34 cellular contexts compared by ENCODE assay signal in the genomic region with DNA sequence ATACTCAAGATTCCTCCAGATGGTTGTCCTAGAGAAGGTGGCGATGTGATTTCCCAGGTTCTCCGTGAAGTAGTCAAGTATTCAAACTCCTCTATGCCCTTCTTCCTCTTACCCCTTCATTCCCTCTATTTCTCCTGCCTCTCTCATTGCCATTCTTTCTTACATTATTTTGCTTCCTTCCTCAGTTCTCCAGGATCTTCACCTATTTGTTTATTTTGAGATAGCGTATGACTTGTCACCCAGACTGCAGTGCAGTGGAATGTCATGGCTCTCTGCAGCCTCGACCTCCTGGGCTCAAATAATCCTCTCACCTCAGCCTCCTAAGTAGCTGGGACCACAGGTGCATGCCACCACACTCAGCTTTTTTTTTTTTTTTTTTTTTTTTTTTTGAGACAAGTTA. TPM values are rescaled to one million over a fixed set of nuclear protein-coding genes. Genes with fewer than 3 reads are reported as not detected.
DNase-seq lines count a peak whose midpoint lies in the region; ATAC-seq and TF ChIP-seq lines count a peak whose summit lies in the region.
"Had no signal": no experiment of that assay in that cellular context is flagged by ENCODE, and none has a peak within 500 bp of the region (broad histone marks: within the 10 kb centered on the region; RNA-seq: fewer than 3 reads in every experiment).

No MANE protein-coding gene starts in this region.

- no peak overlapping the region for H3K4me3 ChIP-seq in osteoblast (ENCODE audit: insufficient read depth, low read length)
- H3K4me3 ChIP-seq: lung, mucosa of descending colon had no signal

- ATAC-seq in HG02938 (IDR thresholded peaks at IDR 0.05; ENCODE audit: unreplicated experiment), result no peak
- ATAC-seq in T-cell (replicated peaks in 1 of 4), result no peak
- ATAC-seq: activated CD8-positive, alpha-beta T cell treated with anti-CD3 and anti-CD28 coated beads for 36 hours; heart right ventricle; mucosa of descending colon; natural killer cell treated with Interleukin-12 subunit alpha and Interleukin-12 subunit beta and Interleukin-15 and Interleukin-18, amount 100 ng/mL, for 72 hours; PC-3; sciatic nerve had no signal

- peaks cover 42% of the 10 kb centered on the region for H3K4me1 Mint-ChIP-seq in activated CD4-positive, alpha-beta T cell treated with anti-CD3 and anti-CD28 coated beads, Interleukin-2, amount 10 ng/mL, durations not matched to agents 24 days and 14 days
- peaks cover 51% of the 10 kb centered on the region for H3K4me1 Mint-ChIP-seq in activated T-helper 1 cell treated with anti-CD3 and anti-CD28 coated beads, Interleukin-12 subunit alpha, Interleukin-12 subunit beta, Interleukin-2, Interleukin-4 antibody, amounts not matched to agents 30 ng/mL and 10 ng/mL and 1 ng/mL, durations not matched to agents 14 hours and 24 hours and 36 hours (ENCODE audit: low read depth)
- peaks cover 13 to 22% (median 14%) of the 10 kb centered on the region in 3 donors for H3K4me1 Mint-ChIP-seq in T-cell

- H3K9me3 ChIP-seq in osteoblast (ENCODE audit: low read depth, low read length), result no peaks in the 10 kb centered on the region
- H3K9me3 ChIP-seq: A549, esophagus squamous epithelium, heart right ventricle, mucosa of descending colon had no signal

- no peak for DNase-seq in activated CD4-positive, alpha-beta T cell treated with anti-CD3 and anti-CD28 coated beads, Interleukin-2, amount 10 ng/mL, durations not matched to agents 24 days and 14 days
- DNase-seq in activated CD4-positive, alpha-beta T cell treated with anti-CD3 and anti-CD28 coated beads, Interleukin-2, amount 50 U/mL, for 4 hours, result no peak
- DNase-seq in activated T-helper 1 cell treated with anti-CD3 and anti-CD28 coated beads, Interleukin-12 subunit alpha, Interleukin-12 subunit beta, Interleukin-2, Interleukin-4 antibody, amounts not matched to agents 30 ng/mL and 10 ng/mL and 1 ng/mL, durations not matched to agents 14 hours and 24 hours and 36 hours (ENCODE audit: low spot score), result no peak
- DNase-seq in osteoblast (ENCODE audit: insufficient read length, low spot score, missing footprints), result peak; percentile 54
- DNase-seq in T-cell, result no peak
- DNase-seq: activated CD4-positive, CD25-positive, alpha-beta regulatory T cell; activated CD8-positive, alpha-beta T cell treated with anti-CD3 and anti-CD28 coated beads for 36 hours; activated effector memory CD4-positive, alpha-beta T cell treated with Interleukin-2 at 50 U/mL for 16 hours; activated naive CD8-positive, alpha-beta T cell treated with anti-CD3 and anti-CD28 coated beads, Interleukin-2, amount 10 ng/mL, durations not matched to agents 7 days and 5 days; AML-193; dermis blood vessel endothelial cell; DMS79; esophagus squamous epithelium; foreskin melanocyte; GDM1; heart right ventricle; NCI-H1048; NCI-H1694 treated with DMSO at 0.1 percent for 48 hours; NCI-H2171; NCI-H510A; NK-92 treated with Interleukin-12 subunit alpha and Interleukin-12 subunit beta, amount 100 ng/mL, for 24 hours; PC-3; Right ventricle myocardium superior; stimulated activated CD4-positive, alpha-beta T cell treated with anti-CD3 and anti-CD28 coated beads, Interleukin-12 subunit alpha, Interleukin-12 subunit beta, amount 100 ng/mL, for 4 hours; stimulated activated CD4-positive, alpha-beta T cell treated with anti-CD3 and anti-CD28 coated beads, Interleukin-4, amount 100 ng/mL, for 1 hour had no signal

- H3K79me2 ChIP-seq in osteoblast (ENCODE audit: insufficient read depth, low read length), result no peaks in the 10 kb centered on the region

- no peaks in the 10 kb centered on the region for H3K36me3 ChIP-seq in osteoblast (ENCODE audit: insufficient read depth, low read length)
- H3K36me3 ChIP-seq: esophagus squamous epithelium, heart right ventricle had no signal

- H3K27ac Mint-ChIP-seq in activated CD4-positive, alpha-beta T cell treated with anti-CD3 and anti-CD28 coated beads, Interleukin-2, amount 10 ng/mL, durations not matched to agents 24 days and 14 days, result peak overlapping the region; percentile 51
- H3K27ac Mint-ChIP-seq in activated T-helper 1 cell treated with anti-CD3 and anti-CD28 coated beads, Interleukin-12 subunit alpha, Interleukin-12 subunit beta, Interleukin-2, Interleukin-4 antibody, amounts not matched to agents 30 ng/mL and 10 ng/mL and 1 ng/mL, durations not matched to agents 14 hours and 24 hours and 36 hours, result peak overlapping the region; percentile 75
- no peak overlapping the region for H3K27ac Mint-ChIP-seq in T-cell
- H3K27ac Mint-ChIP-seq: activated CD8-positive, alpha-beta T cell treated with anti-CD3 and anti-CD28 coated beads for 36 hours; activated naive CD8-positive, alpha-beta T cell treated with anti-CD3 and anti-CD28 coated beads, Interleukin-2, amount 10 ng/mL, durations not matched to agents 7 days and 5 days; natural killer cell treated with Interleukin-12 subunit alpha and Interleukin-12 subunit beta and Interleukin-15 and Interleukin-18, amount 100 ng/mL, for 72 hours had no signal

- peaks cover 20% of the 10 kb centered on the region for H3K4me1 ChIP-seq in osteoblast (ENCODE audit: insufficient read depth, low read length)

- peaks cover 19% of the 10 kb centered on the region for H3K27me3 Mint-ChIP-seq in activated CD4-positive, alpha-beta T cell treated with anti-CD3 and anti-CD28 coated beads, Interleukin-2, amount 10 ng/mL, durations not matched to agents 24 days and 14 days
- H3K27me3 Mint-ChIP-seq in activated T-helper 1 cell treated with anti-CD3 and anti-CD28 coated beads, Interleukin-12 subunit alpha, Interleukin-12 subunit beta, Interleukin-2, Interleukin-4 antibody, amounts not matched to agents 30 ng/mL and 10 ng/mL and 1 ng/mL, durations not matched to agents 14 hours and 24 hours and 36 hours (ENCODE audit: insufficient read depth), result peaks cover 8% of the 10 kb centered on the region
- H3K27me3 Mint-ChIP-seq in T-cell, result peaks cover 12 to 27% of the 10 kb centered on the region in 2 donors

- no peak overlapping the region for H2AFZ ChIP-seq in osteoblast (ENCODE audit: low read length)

- TF ChIP-seq CTCF in osteoblast (IDR thresholded peaks at IDR 0.05; ENCODE audit: extremely low read depth, low read depth, low read length), result no peak

- peaks cover 4% of the 10 kb centered on the region for H3K36me3 Mint-ChIP-seq in activated CD4-positive, alpha-beta T cell treated with anti-CD3 and anti-CD28 coated beads, Interleukin-2, amount 10 ng/mL, durations not matched to agents 24 days and 14 days (ENCODE audit: low read depth)
- peaks cover 8% of the 10 kb centered on the region for H3K36me3 Mint-ChIP-seq in activated T-helper 1 cell treated with anti-CD3 and anti-CD28 coated beads, Interleukin-12 subunit alpha, Interleukin-12 subunit beta, Interleukin-2, Interleukin-4 antibody, amounts not matched to agents 30 ng/mL and 10 ng/mL and 1 ng/mL, durations not matched to agents 14 hours and 24 hours and 36 hours (ENCODE audit: low read depth)
- no peaks in the 10 kb centered on the region for H3K36me3 Mint-ChIP-seq in T-cell
- H3K36me3 Mint-ChIP-seq: natural killer cell treated with Interleukin-12 subunit alpha and Interleukin-12 subunit beta and Interleukin-15 and Interleukin-18, amount 100 ng/mL, for 72 hours; type B pancreatic cell had no signal

- CTCF ChIA-PET in T-cell (lab: Charles Lee), result interaction anchor here in 1 of 2 donors (0.6 kb wide), 2 partner anchors 28 to 1347 kb away, joined by 3 read pairs; no protein-coding TSS in a partner anchor

- peaks cover 4% of the 10 kb centered on the region for H3K9me3 Mint-ChIP-seq in activated CD4-positive, alpha-beta T cell treated with anti-CD3 and anti-CD28 coated beads, Interleukin-2, amount 10 ng/mL, durations not matched to agents 24 days and 14 days
- peaks cover 4% of the 10 kb centered on the region for H3K9me3 Mint-ChIP-seq in activated T-helper 1 cell treated with anti-CD3 and anti-CD28 coated beads, Interleukin-12 subunit alpha, Interleukin-12 subunit beta, Interleukin-2, Interleukin-4 antibody, amounts not matched to agents 30 ng/mL and 10 ng/mL and 1 ng/mL, durations not matched to agents 14 hours and 24 hours and 36 hours
- no peaks in the 10 kb centered on the region for H3K9me3 Mint-ChIP-seq in T-cell
- H3K9me3 Mint-ChIP-seq: activated CD8-positive, alpha-beta T cell treated with anti-CD3 and anti-CD28 coated beads for 36 hours; activated naive CD8-positive, alpha-beta T cell treated with anti-CD3 and anti-CD28 coated beads, Interleukin-2, amount 10 ng/mL, durations not matched to agents 7 days and 5 days; central memory CD8-positive, alpha-beta T cell; IgD-negative memory B cell; natural killer cell treated with Interleukin-12 subunit alpha and Interleukin-12 subunit beta and Interleukin-15 and Interleukin-18, amount 100 ng/mL, for 72 hours; type B pancreatic cell had no signal

- POLR2A ChIA-PET in T-cell (lab: Charles Lee), result no interaction called here

- peaks cover 30% of the 10 kb centered on the region for H3K27me3 ChIP-seq in osteoblast (ENCODE audit: insufficient read depth, low read length)

- no peak overlapping the region for H3K27ac ChIP-seq in osteoblast (ENCODE audit: low read depth, low read length)
- H3K27ac ChIP-seq: heart right ventricle had no signal

- H3K4me2 ChIP-seq in osteoblast (ENCODE audit: insufficient read depth, low read length), result no peak overlapping the region

- peak overlapping the region; percentile 25 for H3K4me3 Mint-ChIP-seq in activated CD4-positive, alpha-beta T cell treated with anti-CD3 and anti-CD28 coated beads, Interleukin-2, amount 10 ng/mL, durations not matched to agents 24 days and 14 days
- H3K4me3 Mint-ChIP-seq in activated T-helper 1 cell treated with anti-CD3 and anti-CD28 coated beads, Interleukin-12 subunit alpha, Interleukin-12 subunit beta, Interleukin-2, Interleukin-4 antibody, amounts not matched to agents 30 ng/mL and 10 ng/mL and 1 ng/mL, durations not matched to agents 14 hours and 24 hours and 36 hours, result peak overlapping the region; percentile 4
- H3K4me3 Mint-ChIP-seq in T-cell, result no peak overlapping the region

- H4K20me1 ChIP-seq in osteoblast (ENCODE audit: insufficient read depth, low read length), result no peaks in the 10 kb centered on the region

- intact Hi-C loops in activated CD4-positive, alpha-beta T cell treated with anti-CD3 and anti-CD28 coated beads, Interleukin-2, amount 10 ng/mL, durations not matched to agents 24 days and 14 days (cut with micrococcal nuclease), result loop anchor here (2.0 to 5.0 kb wide), 7 partner anchors 70 to 1000 kb away; partner anchors contain the start of genes EHD4, JMJD7, NUSAP1 and OIP5
- intact Hi-C loops in activated T-helper 1 cell treated with anti-CD3 and anti-CD28 coated beads, Interleukin-12 subunit alpha, Interleukin-12 subunit beta, Interleukin-2, Interleukin-4 antibody, amounts not matched to agents 30 ng/mL and 10 ng/mL and 1 ng/mL, durations not matched to agents 14 hours and 24 hours and 36 hours (cut with micrococcal nuclease), result loop anchor here (2.0 to 10.0 kb wide), 13 partner anchors 27 to 567 kb away; partner anchors contain the start of genes DLL4, EHD4, INO80 and JMJD7

RNA-seq across cellular contexts. Expression of gene ITPKA, which starts 1.8 kb away (rescaled TPM):
- total RNA-seq in activated CD4-positive, alpha-beta T cell treated with anti-CD3 and anti-CD28 coated beads, Interleukin-2, amount 10 ng/mL, durations not matched to agents 24 days and 14 days, result 3.3 and 3.8 TPM in 2 replicates
- total RNA-seq in activated T-helper 1 cell treated with anti-CD3 and anti-CD28 coated beads, Interleukin-12 subunit alpha, Interleukin-12 subunit beta, Interleukin-2, Interleukin-4 antibody, amounts not matched to agents 30 ng/mL and 10 ng/mL and 1 ng/mL, durations not matched to agents 14 hours and 24 hours and 36 hours, result 2.8 and 3.1 TPM in 2 replicates
- total RNA-seq in osteoblast, result 0.29 and 0.36 TPM in 2 replicates
- under 1 TPM in 1 of 5 donors, not detected in 4; 0.38 TPM for total RNA-seq in T-cell
- total RNA-seq: sciatic nerve had no signal

RNA-seq across cellular contexts. Expression of gene LTK, which starts 21.7 kb away (rescaled TPM):
- not detected in 2 replicates for total RNA-seq in activated CD4-positive, alpha-beta T cell treated with anti-CD3 and anti-CD28 coated beads, Interleukin-2, amount 10 ng/mL, durations not matched to agents 24 days and 14 days
- total RNA-seq in activated T-helper 1 cell treated with anti-CD3 and anti-CD28 coated beads, Interleukin-12 subunit alpha, Interleukin-12 subunit beta, Interleukin-2, Interleukin-4 antibody, amounts not matched to agents 30 ng/mL and 10 ng/mL and 1 ng/mL, durations not matched to agents 14 hours and 24 hours and 36 hours, result 0.13 TPM in 1 of 2 replicates, not detected in the other
- total RNA-seq in osteoblast (not detected in 2 replicates), T-cell (10 to 100 TPM in 1 of 5 donors, 1 to 10 TPM in 4; 2.0 to 14.3 (median 6.8) TPM)
- total RNA-seq: dermis blood vessel endothelial cell had no signal

RNA-seq across cellular contexts. Expression of gene RPAP1, which starts 52.2 kb away (rescaled TPM):
- total RNA-seq in activated CD4-positive, alpha-beta T cell treated with anti-CD3 and anti-CD28 coated beads, Interleukin-2, amount 10 ng/mL, durations not matched to agents 24 days and 14 days, result 56.5 and 61.3 TPM in 2 replicates
- total RNA-seq in activated T-helper 1 cell treated with anti-CD3 and anti-CD28 coated beads, Interleukin-12 subunit alpha, Interleukin-12 subunit beta, Interleukin-2, Interleukin-4 antibody, amounts not matched to agents 30 ng/mL and 10 ng/mL and 1 ng/mL, durations not matched to agents 14 hours and 24 hours and 36 hours, result 52.4 and 58.1 TPM in 2 replicates
- 11.9 and 13.8 TPM in 2 replicates for total RNA-seq in osteoblast
- total RNA-seq in T-cell, result 10 to 100 TPM; 33.5 to 57.8 (median 53.2) TPM

Comparison
In these comparisons a context has a peak if more than half of its experiments do, and no peak if none do; other contexts are left out.
1. H3K27ac Mint-ChIP-seq: peak in activated CD4-positive, alpha-beta T cell treated with anti-CD3 and anti-CD28 coated beads, Interleukin-2, amount 10 ng/mL, durations not matched to agents 24 days and 14 days (single experiment) and activated T-helper 1 cell treated with anti-CD3 and anti-CD28 coated beads, Interleukin-12 subunit alpha, Interleukin-12 subunit beta, Interleukin-2, Interleukin-4 antibody, amounts not matched to agents 30 ng/mL and 10 ng/mL and 1 ng/mL, durations not matched to agents 14 hours and 24 hours and 36 hours (single experiment); none in T-cell (0 of 2).
2. H3K4me3 Mint-ChIP-seq: peak in activated CD4-positive, alpha-beta T cell treated with anti-CD3 and anti-CD28 coated beads, Interleukin-2, amount 10 ng/mL, durations not matched to agents 24 days and 14 days (single experiment) and activated T-helper 1 cell treated with anti-CD3 and anti-CD28 coated beads, Interleukin-12 subunit alpha, Interleukin-12 subunit beta, Interleukin-2, Interleukin-4 antibody, amounts not matched to agents 30 ng/mL and 10 ng/mL and 1 ng/mL, durations not matched to agents 14 hours and 24 hours and 36 hours (single experiment); none in T-cell (0 of 3).